Comparison of ENCODE assay signal across 8 cellular contexts in genomic region chr14:72892879-72893635, GRCh38. TPM values are rescaled to one million over a fixed set of nuclear protein-coding genes. Genes with fewer than 3 reads are reported as not detected.
DNase-seq lines count a peak whose midpoint lies in the region; ATAC-seq and TF ChIP-seq lines count a peak whose summit lies in the region.

No MANE protein-coding gene starts in this region.

- no peak for TF ChIP-seq CTCF in epithelial cell of esophagus (IDR thresholded peaks at IDR 0.05; ENCODE audit: insufficient read depth, low read depth, low read length, missing control alignments)
- no peak for TF ChIP-seq CTCF in testis (IDR thresholded peaks at IDR 0.05)

- intact Hi-C loops in testis (cut with DNase I; ENCODE audit: low total_unique reads), result no loop called here

- ATAC-seq in HG03442 (IDR thresholded peaks at IDR 0.05; ENCODE audit: unreplicated experiment) (peak; percentile 15), HG03039 (IDR thresholded peaks at IDR 0.05; ENCODE audit: unreplicated experiment) (no peak)

- H3K4me3 ChIP-seq in epithelial cell of esophagus (ENCODE audit: low read length), result peak overlapping the region; percentile 71
- peak overlapping the region; percentile 79 to 91 for H3K4me3 ChIP-seq in mucosa of rectum (ENCODE audit: low read length in 2 of 2)
- peak overlapping the region; percentile 59 to 66 for H3K4me3 ChIP-seq in testis

- H3K9ac ChIP-seq in mucosa of rectum (ENCODE audit: low read depth in 1 of 2, low read length in 2 of 2), result peak overlapping the region; percentile 24 to 62

- DNase-seq in NCI-H524 (lab: John Stamatoyannopoulos, UW), result peak; percentile 49 to 58
- DNase-seq in NCI-H524 treated with DMSO at 0.1 percent for 48 hours (lab: John Stamatoyannopoulos, UW), result no peak
- DNase-seq in activated CD4-positive, alpha-beta T cell treated with anti-CD3 and anti-CD28 coated beads, Interleukin-2, amount 50 U/mL, for 48 hours, result peak; percentile 28
- DNase-seq in epithelial cell of esophagus (ENCODE audit: low read depth), result peak; percentile 38
- peak; percentile 45 for DNase-seq in testis

- H3K4me1 ChIP-seq in mucosa of rectum (ENCODE audit: control insufficient read depth in 2 of 2, insufficient read depth in 2 of 2, low read length in 2 of 2), result peaks cover 16 to 22% of the 10 kb centered on the region in 2 donors
- H3K4me1 ChIP-seq in testis, result peaks cover 11% of the 10 kb centered on the region

- no peaks in the 10 kb centered on the region for H3K9me3 ChIP-seq in mucosa of rectum (ENCODE audit: control insufficient read depth in 2 of 2, low read length in 2 of 2)
- H3K9me3 ChIP-seq in testis, result no peaks in the 10 kb centered on the region

- H3K36me3 ChIP-seq in mucosa of rectum (ENCODE audit: control insufficient read depth in 2 of 2, insufficient read depth in 2 of 2, low read length in 2 of 2), result no peaks in the 10 kb centered on the region
- no peaks in the 10 kb centered on the region for H3K36me3 ChIP-seq in testis (ENCODE audit: low read depth, missing control alignments)

- H3K27me3 ChIP-seq in mucosa of rectum (ENCODE audit: control insufficient read depth in 2 of 2, insufficient read depth in 2 of 2, low read length in 2 of 2) (peaks cover 0 to 14% of the 10 kb centered on the region in 2 donors), testis (no peaks in the 10 kb centered on the region)

- H3K27ac ChIP-seq in mucosa of rectum (ENCODE audit: low read depth in 2 of 2, low read length in 2 of 2) (no peak overlapping the region), testis (peak overlapping the region in 1 of 2 donors; percentile 8)

- no peak for TF ChIP-seq POLR2A in testis (IDR thresholded peaks at IDR 0.05)

- 0% methylated on average over 16 to 66 of the region's 68 CpGs for whole genome bisulfite sequencing in testis, 2 donors

RNA-seq across cellular contexts. Expression of gene DPF3, which starts 0.8 kb away (rescaled TPM):
- total RNA-seq in testis, result 10 to 100 TPM; 14.6 to 41.6 TPM
- 26.4 TPM for polyA plus RNA-seq in testis (ENCODE audit: insufficient read depth, low read depth, low replicate concordance)

RNA-seq across cellular contexts. Expression of gene DCAF4, which starts 33.2 kb away (rescaled TPM):
- 10 to 100 TPM; 35.6 to 38.0 TPM for total RNA-seq in testis
- 19.2 TPM for polyA plus RNA-seq in testis (ENCODE audit: insufficient read depth, low read depth, low replicate concordance)
